30 cellular contexts compared by ENCODE assay signal in the genomic region with DNA sequence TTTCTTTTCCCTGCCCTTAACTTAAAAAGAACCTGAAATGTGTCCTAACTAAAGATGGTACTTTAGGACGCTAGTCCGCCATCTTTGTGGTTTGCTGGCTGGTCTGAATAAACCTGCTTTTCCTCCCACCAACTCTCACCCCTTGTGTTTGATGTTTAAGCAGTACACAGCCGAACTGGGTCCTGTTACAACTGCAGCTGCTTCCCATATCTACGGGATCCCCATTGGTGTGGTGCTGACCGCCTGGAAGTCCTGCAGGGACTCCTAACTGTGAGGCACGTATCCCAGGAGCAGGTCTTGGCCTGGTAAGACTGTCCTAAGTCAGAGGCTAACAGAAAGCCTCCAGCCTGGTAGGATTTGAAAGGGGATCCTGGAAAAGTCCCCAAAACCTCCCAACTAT. TPM values are rescaled to one million over a fixed set of nuclear protein-coding genes. Genes with fewer than 3 reads are reported as not detected.
"Had no signal": no experiment of that assay in that cellular context is flagged by ENCODE, and none has a peak within 500 bp of the region (broad histone marks: within the 10 kb centered on the region; RNA-seq: fewer than 3 reads in every experiment).

No MANE protein-coding gene starts in this region.

- DNase-seq: activated CD4-positive, alpha-beta T cell treated with anti-CD3 and anti-CD28 coated beads, Interleukin-2, amount 10 ng/mL, durations not matched to agents 7 days and 5 days; activated CD4-positive, CD25-positive, alpha-beta regulatory T cell treated with anti-CD3 and anti-CD28 coated beads, Interleukin-2, amount 50 U/mL, for 72 hours; activated CD8-positive, alpha-beta memory T cell treated with anti-CD3 and anti-CD28 coated beads, Interleukin-2, amount 50 U/mL, for 4 hours; activated naive CD4-positive, alpha-beta T cell treated with anti-CD3 and anti-CD28 coated beads for 36 hours; activated naive CD8-positive, alpha-beta T cell treated with anti-CD3 and anti-CD28 coated beads, Interleukin-2, amount 10 ng/mL, durations not matched to agents 7 days and 5 days; activated T-cell treated with anti-CD3 and anti-CD28 coated beads, Interleukin-2, amount 50 U/mL, for 4 hours; amniotic stem cell; effector CD8-positive, alpha-beta T cell; foreskin melanocyte; immature natural killer cell; mesenchymal stem cell; naive B cell; stimulated activated CD4-positive, alpha-beta T cell treated with anti-CD3 and anti-CD28 coated beads, Interleukin-12 subunit alpha, Interleukin-12 subunit beta, amount 100 ng/mL, for 4 hours; T-helper 1 cell; WERI-Rb-1 had no signal

- H3K4me1 ChIP-seq: neural progenitor cell, prostate gland, stomach, suprapubic skin, tibial nerve had no signal

- FAIRE-seq: bronchial epithelial cell, TTC549 had no signal

- H3K27ac ChIP-seq: neural progenitor cell, prostate gland, stomach, suprapubic skin, tibial nerve, WERI-Rb-1 had no signal

- H3K9me3 ChIP-seq: mucosa of descending colon, prostate gland, suprapubic skin had no signal

- H3K9ac ChIP-seq: neural progenitor cell had no signal

- H3K36me3 ChIP-seq: neural progenitor cell, prostate gland, stomach, suprapubic skin, tibial nerve, WERI-Rb-1 had no signal

- ATAC-seq: activated T-cell treated with anti-CD3 and anti-CD28 coated beads, Interleukin-2, amount 50 U/mL, for 4 hours; mucosa of descending colon; stimulated activated effector memory CD8-positive, alpha-beta T cell treated with anti-CD3 and anti-CD28 coated beads, Interleukin-12 subunit alpha, Interleukin-12 subunit beta, amount 100 ng/mL, for 72 hours had no signal

- H3K27me3 ChIP-seq: neural progenitor cell, tibial nerve had no signal

- H3K4me3 ChIP-seq: mucosa of descending colon, neural progenitor cell, prostate gland, stomach, suprapubic skin, tibial nerve had no signal

RNA-seq across cellular contexts. Expression of gene VSTM2B, which starts 40.9 kb away (rescaled TPM):
- total RNA-seq: activated CD4-positive, alpha-beta T cell treated with anti-CD3 and anti-CD28 coated beads, Interleukin-2, amount 10 ng/mL, durations not matched to agents 7 days and 5 days; activated naive CD4-positive, alpha-beta T cell treated with anti-CD3 and anti-CD28 coated beads for 36 hours; activated naive CD8-positive, alpha-beta T cell treated with anti-CD3 and anti-CD28 coated beads, Interleukin-2, amount 10 ng/mL, durations not matched to agents 7 days and 5 days; activated T-cell treated with anti-CD3 and anti-CD28 coated beads, Interleukin-2, amount 50 U/mL, for 4 hours; activated T-helper 2 cell treated with anti-CD3 and anti-CD28 coated beads, Interferon-gamma antibody, Interleukin-2, Interleukin-4, amounts not matched to agents 10 μg/mL and 5 μg/mL and 100 μg/mL, durations not matched to agents 14 hours and 24 hours and 36 hours; bronchial epithelial cell; liver; osteocyte; prostate gland; skeletal muscle tissue; stomach; suprapubic skin; tibial nerve; urinary bladder had no signal
- polyA plus RNA-seq: esophagus, liver, stomach, urinary bladder had no signal
